Comparison of ENCODE assay signal across 8 cellular contexts in genomic region chr12:74537707-74538385, GRCh38. TPM values are rescaled to one million over a fixed set of nuclear protein-coding genes. Genes with fewer than 3 reads are reported as not detected.
DNase-seq lines count a peak whose midpoint lies in the region; ATAC-seq and TF ChIP-seq lines count a peak whose summit lies in the region.

Gene ATXN7L3B (plus strand): TSS chr12:74537835. CDS start chr12:74538113, 278 bp downstream.

- no peaks in the 10 kb centered on the region for H3K27me3 Mint-ChIP-seq in activated naive CD4-positive, alpha-beta T cell treated with anti-CD3 and anti-CD28 coated beads for 36 hours (ENCODE audit: low read depth)

- POLR2A ChIA-PET in HEK293T (lab: Yijun Ruan, JAX) = interaction anchor here (1.1 kb wide), 1 partner anchor 14 kb away, joined by 3 read pairs; no protein-coding TSS in a partner anchor

- H3K4me3 Mint-ChIP-seq in activated naive CD4-positive, alpha-beta T cell treated with anti-CD3 and anti-CD28 coated beads for 36 hours = peak within 1 kb of the TSS; percentile 91

- WGBS in gastroesophageal sphincter (ENCODE audit: low coverage in 1 of 2), 2 donors = 0 to 1% methylated on average over 16 to 30 of the region's 49 CpGs

- H3K4me1 Mint-ChIP-seq in activated naive CD4-positive, alpha-beta T cell treated with anti-CD3 and anti-CD28 coated beads for 36 hours (ENCODE audit: low read depth) = peaks cover 48% of the 10 kb centered on the region

- H3K27me3 ChIP-seq in gastroesophageal sphincter = no peaks in the 10 kb centered on the region

- CTCF ChIA-PET in HEK293T (lab: Yijun Ruan, JAX) = no interaction called here
- CTCF ChIA-PET in activated naive CD4-positive, alpha-beta T cell treated with anti-CD3 and anti-CD28 coated beads for 36 hours (lab: Charles Lee) = interaction anchor here (0.7 to 0.8 kb wide), 2 partner anchors 15 to 796 kb away, joined by 3 read pairs; no protein-coding TSS in a partner anchor

- no peaks in the 10 kb centered on the region for H3K9me3 ChIP-seq in gastroesophageal sphincter

- peak within 1 kb of the TSS; percentile 68 to 85 for H3K4me3 ChIP-seq in gastroesophageal sphincter

- peak in 1 of 4 experiments; percentile 24 for TF ChIP-seq CTCF in gastroesophageal sphincter (IDR thresholded peaks at IDR 0.05)

- TF ChIP-seq EP300 in gastroesophageal sphincter (IDR thresholded peaks at IDR 0.05) = no peak

- peak; percentile 52 to 57 for TF ChIP-seq POLR2A in gastroesophageal sphincter (IDR thresholded peaks at IDR 0.05)

- in situ Hi-C loops in SK-MEL-5 (cut with HindIII; ENCODE audit: low pct_unique_long_range_greater_than_20kb, low sequenced_read_pairs) = no loop called here

- DNase-seq in GM04503 (ENCODE audit: low read depth) = peak; percentile 69
- peak; percentile 91 for DNase-seq in HEK293T (ENCODE audit: extremely low spot score)
- DNase-seq in MV-4-11 (lab: John Stamatoyannopoulos, UW) = peak; percentile 89
- DNase-seq in SK-MEL-5 (ENCODE audit: low read depth, low spot score) = peak; percentile 97
- DNase-seq in activated naive CD4-positive, alpha-beta T cell treated with anti-CD3 and anti-CD28 coated beads for 36 hours = peak; percentile 94
- DNase-seq in non-pigmented ciliary epithelial cell (ENCODE audit: low read depth) = peak; percentile 67
- peak; percentile 97 for DNase-seq in superior temporal gyrus (ENCODE audit: extremely low spot score)

- peak within 1 kb of the TSS; percentile 97 for H3K27ac Mint-ChIP-seq in activated naive CD4-positive, alpha-beta T cell treated with anti-CD3 and anti-CD28 coated beads for 36 hours

- ATAC-seq in gastroesophageal sphincter = peak; percentile 100

- peaks cover 0 to 21% of the 10 kb centered on the region in 2 donors for H3K36me3 ChIP-seq in gastroesophageal sphincter

- H3K36me3 Mint-ChIP-seq in activated naive CD4-positive, alpha-beta T cell treated with anti-CD3 and anti-CD28 coated beads for 36 hours (ENCODE audit: low read depth) = peaks cover 41% of the 10 kb centered on the region

- H3K4me1 ChIP-seq in gastroesophageal sphincter = peaks cover 15 to 51% (median 15%) of the 10 kb centered on the region in 3 donors

- peak within 1 kb of the TSS; percentile 78 to 98 (median 90) for H3K27ac ChIP-seq in gastroesophageal sphincter

- no peaks in the 10 kb centered on the region for H3K9me3 Mint-ChIP-seq in activated naive CD4-positive, alpha-beta T cell treated with anti-CD3 and anti-CD28 coated beads for 36 hours

- intact Hi-C loops in activated naive CD4-positive, alpha-beta T cell treated with anti-CD3 and anti-CD28 coated beads for 36 hours (cut with micrococcal nuclease) = loop anchor here (1.0 to 5.0 kb wide), 5 partner anchors 126 to 1544 kb away; partner anchors contain the start of genes KRR1 and NAP1L1

TF ChIP-seq in HEK293T, 16 proteins besides CTCF, POLR2A, EP300 and RAD21:
- TF ChIP-seq ARNT (IDR thresholded peaks at IDR 0.05) (no peak), L3MBTL2 (conservative IDR thresholded peaks at IDR 0.05) (peak; percentile 60; the same call in 1 of the 2 replicates), ELF4 (IDR thresholded peaks at IDR 0.05) (0 out of 2 replicates have a peak, but pooled peaks have one; percentile 28)

RNA-seq across cellular contexts. Expression of gene ATXN7L3B, which starts in this region (rescaled TPM):
- 23.9 and 24.6 TPM in 2 replicates for total RNA-seq in SK-MEL-5 (2014; rRNA removed; shearing (Covaris generic))
- 21.8 and 26.9 TPM in 2 replicates for polyA plus RNA-seq in SK-MEL-5 (2015; cell fraction: cytosol; rRNA removed)
- 39.2 and 47.0 TPM in 2 replicates for polyA plus RNA-seq in SK-MEL-5 (2015; cell fraction: nucleus; rRNA removed)
- 10 to 100 TPM; 19.8 to 19.9 TPM for total RNA-seq in activated naive CD4-positive, alpha-beta T cell treated with anti-CD3 and anti-CD28 coated beads for 36 hours
- total RNA-seq in gastroesophageal sphincter = 10 to 100 TPM; 21.3 to 27.7 (median 25.9) TPM

Comparison
In these comparisons a context has a peak if more than half of its experiments do, and no peak if none do; other contexts are left out.
1. Peak in every context shown above with its lines: DNase-seq, ATAC-seq, H3K4me3 ChIP-seq and H3K27ac ChIP-seq.